Comparison of ENCODE assay signal across 1 cellular context in the genomic region with DNA sequence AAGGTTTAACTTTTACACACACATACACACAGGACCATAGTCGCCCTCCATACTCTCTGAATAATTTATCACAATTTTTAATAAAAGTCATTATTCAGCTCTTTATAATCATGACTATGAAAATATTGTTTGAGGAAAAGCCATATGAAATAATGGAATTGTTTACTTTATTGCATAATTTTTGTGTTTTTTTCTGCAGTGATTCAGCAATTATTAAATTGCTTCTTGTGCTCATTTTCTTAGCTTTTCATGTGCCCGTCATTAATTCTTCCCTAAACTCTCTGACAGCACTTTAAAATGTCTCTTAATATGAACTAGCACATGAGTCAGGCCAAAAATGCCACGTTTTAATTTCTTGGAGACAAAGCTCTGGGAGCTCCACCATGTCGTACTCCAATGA.
A peak's percentile ranks its signal among the peaks of the same experiment; 100 is the strongest.
TF ChIP-seq lines count a peak whose summit lies in the region.

No MANE protein-coding gene starts in this region.

TF ChIP-seq in K562, 482 proteins besides CTCF, POLR2A, EP300 and RAD21 (continued from another document):
- TF ChIP-seq C11orf30 (IDR thresholded peaks at IDR 0.05; ENCODE audit: low read depth) (peak; percentile 45; the same call in 1 of the 2 replicates), ZNF561 (CRISPR knock-in tag; conservative IDR thresholded peaks at IDR 0.05) (no peak), MAFG (tag; conservative IDR thresholded peaks at IDR 0.05) (peak; percentile 90), NFE2L1 (tag; IDR thresholded peaks at IDR 0.05; ENCODE audit: borderline replicate concordance, low read depth) (peak; percentile 18; the same call in 1 of the 2 replicates)
- TF ChIP-seq, protein P1, sequence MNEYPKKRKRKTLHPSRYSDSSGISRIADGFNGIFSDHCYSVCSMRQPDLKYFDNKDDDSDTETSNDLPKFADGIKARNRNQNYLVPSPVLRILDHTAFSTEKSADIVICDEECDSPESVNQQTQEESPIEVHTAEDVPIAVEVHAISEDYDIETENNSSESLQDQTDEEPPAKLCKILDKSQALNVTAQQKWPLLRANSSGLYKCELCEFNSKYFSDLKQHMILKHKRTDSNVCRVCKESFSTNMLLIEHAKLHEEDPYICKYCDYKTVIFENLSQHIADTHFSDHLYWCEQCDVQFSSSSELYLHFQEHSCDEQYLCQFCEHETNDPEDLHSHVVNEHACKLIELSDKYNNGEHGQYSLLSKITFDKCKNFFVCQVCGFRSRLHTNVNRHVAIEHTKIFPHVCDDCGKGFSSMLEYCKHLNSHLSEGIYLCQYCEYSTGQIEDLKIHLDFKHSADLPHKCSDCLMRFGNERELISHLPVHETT (CRISPR knock-in tag; conservative IDR thresholded peaks at IDR 0.05 in 1 of 2, IDR thresholded peaks at IDR 0.05 in 1 of 2), result no peak
